21 cellular contexts compared by ENCODE assay signal in the genomic region with DNA sequence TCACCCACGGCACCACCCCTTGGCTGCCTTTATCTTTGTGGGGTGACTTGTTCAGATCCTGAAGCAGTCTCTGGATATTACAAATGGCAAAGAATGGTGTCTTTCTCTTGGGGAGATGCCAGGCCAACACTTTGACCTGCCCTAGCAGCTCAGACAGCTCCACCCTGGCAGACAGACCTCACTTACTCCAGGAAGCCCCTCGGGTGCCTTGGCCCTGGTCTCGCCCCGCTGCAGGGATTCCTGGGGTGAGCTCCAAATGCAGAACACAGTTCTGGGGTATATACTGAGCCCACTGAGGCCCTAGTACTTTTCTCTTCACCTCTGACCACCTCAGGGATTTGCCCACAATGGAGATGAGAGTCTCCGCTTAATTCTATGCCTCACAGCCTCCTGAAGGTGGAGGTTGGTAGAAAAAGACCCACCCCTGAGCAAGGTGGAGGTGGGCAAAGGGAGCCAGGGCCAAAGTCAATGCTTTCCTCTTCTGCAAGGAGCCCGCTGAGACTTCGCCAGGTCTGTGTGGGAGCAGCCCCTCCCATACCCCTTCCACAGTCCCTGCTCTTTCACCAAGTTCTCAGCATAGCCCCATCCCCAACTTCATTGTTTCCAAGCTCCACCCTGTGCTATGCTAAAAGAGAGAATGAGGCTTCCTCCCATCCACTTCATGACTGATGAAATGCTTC. TPM values are rescaled to one million over a fixed set of nuclear protein-coding genes. Genes with fewer than 3 reads are reported as not detected.
DNase-seq lines count a peak whose midpoint lies in the region; ATAC-seq and TF ChIP-seq lines count a peak whose summit lies in the region.
"Had no signal": no experiment of that assay in that cellular context is flagged by ENCODE, and none has a peak within 500 bp of the region (broad histone marks: within the 10 kb centered on the region; RNA-seq: fewer than 3 reads in every experiment).

No MANE protein-coding gene starts in this region.

- peaks cover 10 to 86% (median 59%) of the 10 kb centered on the region in 6 donors for H3K4me1 ChIP-seq in spleen
- H3K4me1 ChIP-seq: Caco-2 had no signal

- TF ChIP-seq POLR2A in spleen (IDR thresholded peaks at IDR 0.05): no peak

- peaks cover 24% of the 10 kb centered on the region for H3K36me3 Mint-ChIP-seq in HFFc6 (ENCODE audit: low read depth)
- peaks cover 6% of the 10 kb centered on the region for H3K36me3 Mint-ChIP-seq in T-helper 17 cell (ENCODE audit: low read depth)
- peaks cover 16 to 40% (median 18%) of the 10 kb centered on the region in 3 donors for H3K36me3 Mint-ChIP-seq in immature natural killer cell
- H3K36me3 Mint-ChIP-seq in T-cell: peaks cover 47% of the 10 kb centered on the region

- no peak overlapping the region for H3K4me3 ChIP-seq in spleen
- H3K4me3 ChIP-seq: transverse colon had no signal

- CTCF ChIA-PET in T-cell (lab: Charles Lee): no interaction called here

- H3K27me3 Mint-ChIP-seq in HFFc6 (ENCODE audit: insufficient read depth) (no peaks in the 10 kb centered on the region; the same call in none of the 2 replicates), T-helper 17 cell (no peaks in the 10 kb centered on the region), immature natural killer cell (ENCODE audit: low read depth in 3 of 3) (no peaks in the 10 kb centered on the region), T-cell (no peaks in the 10 kb centered on the region)
- H3K27me3 Mint-ChIP-seq: naive thymus-derived CD4-positive, alpha-beta T cell; progenitor cell of endocrine pancreas had no signal

- H3K27ac Mint-ChIP-seq in HFFc6 (0 out of 2 replicates have a peak overlapping the region, but pooled peaks have one; percentile 38), T-helper 17 cell (peak overlapping the region; percentile 27), immature natural killer cell (peak overlapping the region; percentile 40 to 95 (median 78)), T-cell (peak overlapping the region in 1 of 2 donors; percentile 68)
- H3K27ac Mint-ChIP-seq: progenitor cell of endocrine pancreas had no signal

- no peaks in the 10 kb centered on the region for H3K27me3 ChIP-seq in spleen (replicated peaks in 1 of 7)
- H3K27me3 ChIP-seq: transverse colon had no signal

- POLR2A ChIA-PET in T-cell (lab: Charles Lee): no interaction called here

- 87 to 93% (median 92%) methylated on average over 7 of the region's 7 CpGs for WGBS in spleen, 5 donors

- no peak overlapping the region for H3K4me3 Mint-ChIP-seq in HFFc6
- no peak overlapping the region for H3K4me3 Mint-ChIP-seq in T-helper 17 cell
- H3K4me3 Mint-ChIP-seq in immature natural killer cell: no peak overlapping the region
- no peak overlapping the region for H3K4me3 Mint-ChIP-seq in T-cell
- H3K4me3 Mint-ChIP-seq: naive thymus-derived CD4-positive, alpha-beta T cell had no signal

- no peaks in the 10 kb centered on the region for H3K9me3 ChIP-seq in T-helper 17 cell (ENCODE audit: control insufficient read depth, low read length, poor library complexity, severe bottlenecking)
- H3K9me3 ChIP-seq in spleen: no peaks in the 10 kb centered on the region
- H3K9me3 ChIP-seq: Caco-2, transverse colon had no signal

- no peak for TF ChIP-seq CTCF in HFFc6 (IDR thresholded peaks at IDR 0.05)
- TF ChIP-seq CTCF in spleen (IDR thresholded peaks at IDR 0.05 in 8 of 11, conservative IDR thresholded peaks at IDR 0.05 in 3 of 11): no peak

- peak overlapping the region in 6 of 8 donors; percentile 86 to 92 (median 90) for H3K27ac ChIP-seq in spleen

- no peaks in the 10 kb centered on the region for H3K9me3 Mint-ChIP-seq in HFFc6
- H3K9me3 Mint-ChIP-seq in immature natural killer cell: no peaks in the 10 kb centered on the region
- no peaks in the 10 kb centered on the region for H3K9me3 Mint-ChIP-seq in T-cell

- intact Hi-C loops in spleen (cut with DNase I; ENCODE audit: low total_unique reads): no loop called here

- peaks cover 0 to 94% (median 55%) of the 10 kb centered on the region in 6 donors for H3K36me3 ChIP-seq in spleen
- H3K36me3 ChIP-seq: transverse colon had no signal

- no peak for DNase-seq in HFFc6
- DNase-seq in T-helper 17 cell: no peak
- DNase-seq in immature natural killer cell: no peak
- DNase-seq in spleen: peak; percentile 54
- no peak for DNase-seq in T-cell
- no peak for DNase-seq in NCI-H1105 treated with DMSO at 0.1 percent for 48 hours (lab: John Stamatoyannopoulos, UW)
- no peak for DNase-seq in cerebellum (ENCODE audit: low spot score)
- DNase-seq: activated CD4-positive, alpha-beta T cell treated with anti-CD3 and anti-CD28 coated beads for 48 hours; activated gamma-delta T cell; amygdala; Caco-2; naive thymus-derived CD4-positive, alpha-beta T cell; NCI-H1092 treated with DMSO at 0.1 percent for 48 hours; NCI-H2081 treated with DMSO at 0.1 percent for 48 hours; NCI-H524; stimulated activated CD4-positive, alpha-beta T cell treated with anti-CD3 and anti-CD28 coated beads, Interleukin-2, amount 100 ng/mL, for 24 hours; stimulated activated naive CD4-positive, alpha-beta T cell treated with Interleukin-2 at 50 U/mL for 16 hours; SW 1271; transverse colon had no signal

- peaks cover 64% of the 10 kb centered on the region for H3K4me1 Mint-ChIP-seq in HFFc6 (ENCODE audit: low read depth)
- peaks cover 9% of the 10 kb centered on the region for H3K4me1 Mint-ChIP-seq in T-helper 17 cell
- peaks cover 28 to 41% of the 10 kb centered on the region in 2 donors for H3K4me1 Mint-ChIP-seq in immature natural killer cell
- peaks cover 0 to 3% (median 0%) of the 10 kb centered on the region in 3 donors for H3K4me1 Mint-ChIP-seq in T-cell

- ATAC-seq in T-helper 17 cell: no peak
- ATAC-seq in T-cell (replicated peaks in 1 of 4): no peak
- ATAC-seq: HCT116; naive thymus-derived CD4-positive, alpha-beta T cell had no signal

RNA-seq across cellular contexts. Expression of a gene that starts 11.1 kb away (rescaled TPM):
- 10 to 100 TPM; 25.9 to 34.6 (median 30.0) TPM for total RNA-seq in HFFc6 (2021; fragmentation: NEBNext Ultra II Directional; extraction: Animal tissue kit (Norgen Biotek cat#: 25700))
- total RNA-seq in T-helper 17 cell: 1 to 10 TPM; 3.0 to 4.8 TPM
- 10 to 100 TPM; 25.0 to 31.7 (median 30.9) TPM for polyA plus RNA-seq in immature natural killer cell
- 100 to 1,000 TPM in 1 of 7 donors, 10 to 100 TPM in 6; 41.2 to 102 (median 53.0) TPM for total RNA-seq in spleen
- polyA plus RNA-seq in spleen: 10 to 100 TPM; 12.8 to 25.0 (median 22.4) TPM
- 1 to 10 TPM; 2.6 to 4.8 (median 3.6) TPM for total RNA-seq in T-cell
- 13.7 TPM for total RNA-seq in cerebellum

RNA-seq across cellular contexts. Expression of a gene that starts 40.6 kb away (rescaled TPM):
- total RNA-seq in HFFc6 (2021; fragmentation: NEBNext Ultra II Directional; extraction: Animal tissue kit (Norgen Biotek cat#: 25700)): 10 to 100 TPM; 19.0 to 26.6 (median 24.3) TPM
- total RNA-seq in T-helper 17 cell (10 to 100 TPM; 12.1 to 14.9 TPM), spleen (10 to 100 TPM; 17.4 to 30.8 (median 21.1) TPM), T-cell (10 to 100 TPM; 12.4 to 23.7 (median 19.8) TPM), cerebellum (4.5 TPM)
- polyA plus RNA-seq in immature natural killer cell (10 to 100 TPM; 33.1 to 65.7 (median 40.6) TPM), spleen (10 to 100 TPM; 23.9 to 35.2 (median 30.4) TPM)
